In genomic region chr11:73779084-73779902, GRCh38 we compare ENCODE assay signal across 8 cellular contexts. TPM values are rescaled to one million over a fixed set of nuclear protein-coding genes. Genes with fewer than 3 reads are reported as not detected.
DNase-seq lines count a peak whose midpoint lies in the region; ATAC-seq and TF ChIP-seq lines count a peak whose summit lies in the region.

No MANE protein-coding gene starts in this region.

- H3K27me3 Mint-ChIP-seq in activated naive CD8-positive, alpha-beta T cell treated with anti-CD3 and anti-CD28 coated beads for 36 hours = peaks cover 6% of the 10 kb centered on the region
- peaks cover 5% of the 10 kb centered on the region for H3K27me3 Mint-ChIP-seq in glutamatergic neuron (ENCODE audit: unreplicated experiment)

- peak overlapping the region; percentile 84 for H3K4me3 ChIP-seq in osteoblast (ENCODE audit: insufficient read depth, low read length)
- H3K4me3 ChIP-seq in thoracic aorta = peak overlapping the region; percentile 81

- TF ChIP-seq POLR2A in GM10847 (IDR thresholded peaks at IDR 0.05; ENCODE audit: extremely low read depth, insufficient read length) = peak; percentile 55

- TF ChIP-seq CTCF in glutamatergic neuron (IDR thresholded peaks at IDR 0.05; ENCODE audit: partially characterized antibody, unreplicated experiment) (no peak), osteoblast (IDR thresholded peaks at IDR 0.05; ENCODE audit: extremely low read depth, low read depth, low read length) (no peak), thoracic aorta (IDR thresholded peaks at IDR 0.05) (no peak)

- H3K4me2 ChIP-seq in osteoblast (ENCODE audit: insufficient read depth, low read length) = peak overlapping the region; percentile 91

- peak; percentile 99 for DNase-seq in NCI-H1105 (lab: John Stamatoyannopoulos, UW)
- peak; percentile 95 for DNase-seq in SKM-1 (lab: John Stamatoyannopoulos, UW; ENCODE audit: unreplicated experiment)
- DNase-seq in activated naive CD8-positive, alpha-beta T cell treated with anti-CD3 and anti-CD28 coated beads for 36 hours = peak; percentile 99
- DNase-seq in glutamatergic neuron = peak; percentile 99
- peak; percentile 99 for DNase-seq in osteoblast (ENCODE audit: insufficient read length, low spot score, missing footprints)
- peak; percentile 97 for DNase-seq in thoracic aorta (ENCODE audit: low spot score)

- H4K20me1 ChIP-seq in osteoblast (ENCODE audit: insufficient read depth, low read length) = no peaks in the 10 kb centered on the region

- H3K4me1 Mint-ChIP-seq in activated naive CD8-positive, alpha-beta T cell treated with anti-CD3 and anti-CD28 coated beads for 36 hours = peaks cover 9% of the 10 kb centered on the region
- peaks cover 2% of the 10 kb centered on the region for H3K4me1 Mint-ChIP-seq in glutamatergic neuron (ENCODE audit: low read depth, unreplicated experiment)

- H3K27ac Mint-ChIP-seq in activated naive CD8-positive, alpha-beta T cell treated with anti-CD3 and anti-CD28 coated beads for 36 hours = peak overlapping the region; percentile 99
- H3K27ac Mint-ChIP-seq in glutamatergic neuron (ENCODE audit: unreplicated experiment) = peak overlapping the region; percentile 100

- H3K9me3 Mint-ChIP-seq in activated naive CD8-positive, alpha-beta T cell treated with anti-CD3 and anti-CD28 coated beads for 36 hours = no peaks in the 10 kb centered on the region
- H3K9me3 Mint-ChIP-seq in glutamatergic neuron (ENCODE audit: unreplicated experiment) = peaks cover 5% of the 10 kb centered on the region

- peak; percentile 99 for ATAC-seq in HG02642 (IDR thresholded peaks at IDR 0.05; ENCODE audit: poor library complexity, unreplicated experiment)
- ATAC-seq in thoracic aorta (ENCODE audit: insufficient number of reproducible peaks, low FRiP score, low read depth) = peak; percentile 99

- H3K36me3 ChIP-seq in osteoblast (ENCODE audit: insufficient read depth, low read length) = no peaks in the 10 kb centered on the region
- H3K36me3 ChIP-seq in thoracic aorta = no peaks in the 10 kb centered on the region

- H2AFZ ChIP-seq in osteoblast (ENCODE audit: low read length) = peak overlapping the region; percentile 96

- H3K9me3 ChIP-seq in osteoblast (ENCODE audit: low read depth, low read length) (no peaks in the 10 kb centered on the region), thoracic aorta (no peaks in the 10 kb centered on the region)

- H3K4me1 ChIP-seq in osteoblast (ENCODE audit: insufficient read depth, low read length) = peaks cover 4% of the 10 kb centered on the region
- H3K4me1 ChIP-seq in thoracic aorta (ENCODE audit: control insufficient read depth in 1 of 2, low read depth in 2 of 2) = peaks cover 0 to 4% of the 10 kb centered on the region in 2 donors

- H3K27ac ChIP-seq in osteoblast (ENCODE audit: low read depth, low read length) (peak overlapping the region; percentile 98), thoracic aorta (peak overlapping the region; percentile 85 to 93)

- H3K27me3 ChIP-seq in osteoblast (ENCODE audit: insufficient read depth, low read length) (no peaks in the 10 kb centered on the region), thoracic aorta (replicated peaks; ENCODE audit: insufficient read depth) (no peaks in the 10 kb centered on the region)

- no peaks in the 10 kb centered on the region for H3K79me2 ChIP-seq in osteoblast (ENCODE audit: insufficient read depth, low read length)

- H3K36me3 Mint-ChIP-seq in activated naive CD8-positive, alpha-beta T cell treated with anti-CD3 and anti-CD28 coated beads for 36 hours = no peaks in the 10 kb centered on the region
- H3K36me3 Mint-ChIP-seq in glutamatergic neuron (ENCODE audit: unreplicated experiment) = no peaks in the 10 kb centered on the region

- H3K4me3 Mint-ChIP-seq in activated naive CD8-positive, alpha-beta T cell treated with anti-CD3 and anti-CD28 coated beads for 36 hours = peak overlapping the region; percentile 89
- H3K4me3 Mint-ChIP-seq in glutamatergic neuron (ENCODE audit: unreplicated experiment) = peak overlapping the region; percentile 96

RNA-seq across cellular contexts. Expression of gene MRPL48, which starts 8.4 kb away (rescaled TPM):
- 10 to 100 TPM; 53.9 to 59.3 TPM for total RNA-seq in activated naive CD8-positive, alpha-beta T cell treated with anti-CD3 and anti-CD28 coated beads for 36 hours
- total RNA-seq in glutamatergic neuron (ENCODE audit: unreplicated experiment) = 30.5 TPM
- total RNA-seq in osteoblast = 14.5 and 19.7 TPM in 2 replicates
- 10 to 100 TPM in 1 of 2 donors, 1 to 10 TPM in 1; 3.8 to 18.6 TPM for total RNA-seq in thoracic aorta

RNA-seq across cellular contexts. Expression of gene RAB6A, which starts 18.4 kb away (rescaled TPM):
- 10 to 100 TPM; 54.7 to 57.3 TPM for total RNA-seq in activated naive CD8-positive, alpha-beta T cell treated with anti-CD3 and anti-CD28 coated beads for 36 hours
- total RNA-seq in glutamatergic neuron (ENCODE audit: unreplicated experiment) (222 TPM), osteoblast (145 and 157 TPM in 2 replicates), thoracic aorta (100 to 1,000 TPM; 179 to 247 TPM)

Comparison
In these comparisons a context has a peak if more than half of its experiments do, and no peak if none do; other contexts are left out.
1. Peak in every context shown above with its lines: DNase-seq, ATAC-seq, H3K4me3 ChIP-seq and H3K27ac ChIP-seq.